In genomic region chr1:39727221-39727931, GRCh38 we compare ENCODE assay signal across 1 cellular context.
A peak's percentile ranks its signal among the peaks of the same experiment; 100 is the strongest.
TF ChIP-seq lines count a peak whose summit lies in the region.

No MANE protein-coding gene starts in this region.

TF ChIP-seq in GM12878, 131 proteins besides CTCF, POLR2A, EP300 and RAD21:
- no peak for TF ChIP-seq E2F4 (IDR thresholded peaks at IDR 0.05; ENCODE audit: low read depth, low read length)
- TF ChIP-seq, protein P1, sequence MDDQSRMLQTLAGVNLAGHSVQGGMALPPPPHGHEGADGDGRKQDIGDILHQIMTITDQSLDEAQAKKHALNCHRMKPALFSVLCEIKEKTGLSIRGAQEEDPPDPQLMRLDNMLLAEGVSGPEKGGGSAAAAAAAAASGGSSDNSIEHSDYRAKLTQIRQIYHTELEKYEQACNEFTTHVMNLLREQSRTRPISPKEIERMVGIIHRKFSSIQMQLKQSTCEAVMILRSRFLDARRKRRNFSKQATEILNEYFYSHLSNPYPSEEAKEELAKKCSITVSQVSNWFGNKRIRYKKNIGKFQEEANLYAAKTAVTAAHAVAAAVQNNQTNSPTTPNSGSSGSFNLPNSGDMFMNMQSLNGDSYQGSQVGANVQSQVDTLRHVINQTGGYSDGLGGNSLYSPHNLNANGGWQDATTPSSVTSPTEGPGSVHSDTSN (IDR thresholded peaks at IDR 0.05; ENCODE audit: insufficient replicate concordance, low read depth, low read length) = no peak
- no peak for TF ChIP-seq NKRF (conservative IDR thresholded peaks at IDR 0.05)
- no peak for TF ChIP-seq PML (IDR thresholded peaks at IDR 0.05; ENCODE audit: low read length)
- TF ChIP-seq, protein P2, sequence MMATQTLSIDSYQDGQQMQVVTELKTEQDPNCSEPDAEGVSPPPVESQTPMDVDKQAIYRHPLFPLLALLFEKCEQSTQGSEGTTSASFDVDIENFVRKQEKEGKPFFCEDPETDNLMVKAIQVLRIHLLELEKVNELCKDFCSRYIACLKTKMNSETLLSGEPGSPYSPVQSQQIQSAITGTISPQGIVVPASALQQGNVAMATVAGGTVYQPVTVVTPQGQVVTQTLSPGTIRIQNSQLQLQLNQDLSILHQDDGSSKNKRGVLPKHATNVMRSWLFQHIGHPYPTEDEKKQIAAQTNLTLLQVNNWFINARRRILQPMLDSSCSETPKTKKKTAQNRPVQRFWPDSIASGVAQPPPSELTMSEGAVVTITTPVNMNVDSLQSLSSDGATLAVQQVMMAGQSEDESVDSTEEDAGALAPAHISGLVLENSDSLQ (IDR thresholded peaks at IDR 0.05) = 0 out of 2 replicates have a peak, but pooled peaks have one; percentile 15
- peak; percentile 81 for TF ChIP-seq JUNB (IDR thresholded peaks at IDR 0.05)
- TF ChIP-seq, protein P3, sequence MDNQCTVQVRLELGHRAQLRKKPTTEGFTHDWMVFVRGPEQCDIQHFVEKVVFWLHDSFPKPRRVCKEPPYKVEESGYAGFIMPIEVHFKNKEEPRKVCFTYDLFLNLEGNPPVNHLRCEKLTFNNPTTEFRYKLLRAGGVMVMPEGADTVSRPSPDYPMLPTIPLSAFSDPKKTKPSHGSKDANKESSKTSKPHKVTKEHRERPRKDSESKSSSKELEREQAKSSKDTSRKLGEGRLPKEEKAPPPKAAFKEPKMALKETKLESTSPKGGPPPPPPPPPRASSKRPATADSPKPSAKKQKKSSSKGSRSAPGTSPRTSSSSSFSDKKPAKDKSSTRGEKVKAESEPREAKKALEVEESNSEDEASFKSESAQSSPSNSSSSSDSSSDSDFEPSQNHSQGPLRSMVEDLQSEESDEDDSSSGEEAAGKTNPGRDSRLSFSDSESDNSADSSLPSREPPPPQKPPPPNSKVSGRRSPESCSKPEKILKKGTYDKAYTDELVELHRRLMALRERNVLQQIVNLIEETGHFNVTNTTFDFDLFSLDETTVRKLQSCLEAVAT (IDR thresholded peaks at IDR 0.05) = no peak
- TF ChIP-seq PRDM15 (CRISPR knock-in tag; IDR thresholded peaks at IDR 0.05) = no peak
- no peak for TF ChIP-seq ZNF24 (IDR thresholded peaks at IDR 0.05)
- 0 out of 2 replicates have a peak, but pooled peaks have one; percentile 23 for TF ChIP-seq MEF2A (IDR thresholded peaks at IDR 0.05; ENCODE audit: insufficient read depth, low read depth, low read length)
- TF ChIP-seq ATF7 (IDR thresholded peaks at IDR 0.05; ENCODE audit: low read depth) = peak; percentile 56
- no peak for TF ChIP-seq POU2F2 (IDR thresholded peaks at IDR 0.05; ENCODE audit: borderline replicate concordance, low read depth, low read length)
- TF ChIP-seq CBX3 (IDR thresholded peaks at IDR 0.05; ENCODE audit: borderline replicate concordance, low read depth) = no peak
- TF ChIP-seq MTA2 (IDR thresholded peaks at IDR 0.05; ENCODE audit: low read depth) = peak; percentile 66; the same call in 1 of the 2 replicates
- TF ChIP-seq EGR1 (IDR thresholded peaks at IDR 0.05; ENCODE audit: borderline replicate concordance in 1 of 2, low read depth in 2 of 2, low read length in 2 of 2) = no peak
- no peak for TF ChIP-seq SMARCA5 (IDR thresholded peaks at IDR 0.05)
- peak; percentile 48 for TF ChIP-seq SKIL (IDR thresholded peaks at IDR 0.05; ENCODE audit: low read depth, poor library complexity, severe bottlenecking)
- 0 out of 2 replicates have a peak, but pooled peaks have one; percentile 20 for TF ChIP-seq BCL11A (IDR thresholded peaks at IDR 0.05; ENCODE audit: low read depth, low read length)
- TF ChIP-seq LARP7 (IDR thresholded peaks at IDR 0.05) = no peak
- TF ChIP-seq, protein P4, sequence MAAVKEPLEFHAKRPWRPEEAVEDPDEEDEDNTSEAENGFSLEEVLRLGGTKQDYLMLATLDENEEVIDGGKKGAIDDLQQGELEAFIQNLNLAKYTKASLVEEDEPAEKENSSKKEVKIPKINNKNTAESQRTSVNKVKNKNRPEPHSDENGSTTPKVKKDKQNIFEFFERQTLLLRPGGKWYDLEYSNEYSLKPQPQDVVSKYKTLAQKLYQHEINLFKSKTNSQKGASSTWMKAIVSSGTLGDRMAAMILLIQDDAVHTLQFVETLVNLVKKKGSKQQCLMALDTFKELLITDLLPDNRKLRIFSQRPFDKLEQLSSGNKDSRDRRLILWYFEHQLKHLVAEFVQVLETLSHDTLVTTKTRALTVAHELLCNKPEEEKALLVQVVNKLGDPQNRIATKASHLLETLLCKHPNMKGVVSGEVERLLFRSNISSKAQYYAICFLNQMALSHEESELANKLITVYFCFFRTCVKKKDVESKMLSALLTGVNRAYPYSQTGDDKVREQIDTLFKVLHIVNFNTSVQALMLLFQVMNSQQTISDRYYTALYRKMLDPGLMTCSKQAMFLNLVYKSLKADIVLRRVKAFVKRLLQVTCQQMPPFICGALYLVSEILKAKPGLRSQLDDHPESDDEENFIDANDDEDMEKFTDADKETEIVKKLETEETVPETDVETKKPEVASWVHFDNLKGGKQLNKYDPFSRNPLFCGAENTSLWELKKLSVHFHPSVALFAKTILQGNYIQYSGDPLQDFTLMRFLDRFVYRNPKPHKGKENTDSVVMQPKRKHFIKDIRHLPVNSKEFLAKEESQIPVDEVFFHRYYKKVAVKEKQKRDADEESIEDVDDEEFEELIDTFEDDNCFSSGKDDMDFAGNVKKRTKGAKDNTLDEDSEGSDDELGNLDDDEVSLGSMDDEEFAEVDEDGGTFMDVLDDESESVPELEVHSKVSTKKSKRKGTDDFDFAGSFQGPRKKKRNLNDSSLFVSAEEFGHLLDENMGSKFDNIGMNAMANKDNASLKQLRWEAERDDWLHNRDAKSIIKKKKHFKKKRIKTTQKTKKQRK (IDR thresholded peaks at IDR 0.05; ENCODE audit: low read depth, low read length) = no peak
- TF ChIP-seq JUND (IDR thresholded peaks at IDR 0.05; ENCODE audit: low read depth, low read length) = no peak
- peak; percentile 59 for TF ChIP-seq NFIC (IDR thresholded peaks at IDR 0.05; ENCODE audit: low read depth, low read length)
- no peak for TF ChIP-seq CHD2 (IDR thresholded peaks at IDR 0.05; ENCODE audit: borderline replicate concordance, low read depth, low read length)
- TF ChIP-seq, protein P5, sequence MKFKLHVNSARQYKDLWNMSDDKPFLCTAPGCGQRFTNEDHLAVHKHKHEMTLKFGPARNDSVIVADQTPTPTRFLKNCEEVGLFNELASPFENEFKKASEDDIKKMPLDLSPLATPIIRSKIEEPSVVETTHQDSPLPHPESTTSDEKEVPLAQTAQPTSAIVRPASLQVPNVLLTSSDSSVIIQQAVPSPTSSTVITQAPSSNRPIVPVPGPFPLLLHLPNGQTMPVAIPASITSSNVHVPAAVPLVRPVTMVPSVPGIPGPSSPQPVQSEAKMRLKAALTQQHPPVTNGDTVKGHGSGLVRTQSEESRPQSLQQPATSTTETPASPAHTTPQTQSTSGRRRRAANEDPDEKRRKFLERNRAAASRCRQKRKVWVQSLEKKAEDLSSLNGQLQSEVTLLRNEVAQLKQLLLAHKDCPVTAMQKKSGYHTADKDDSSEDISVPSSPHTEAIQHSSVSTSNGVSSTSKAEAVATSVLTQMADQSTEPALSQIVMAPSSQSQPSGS (IDR thresholded peaks at IDR 0.05; ENCODE audit: low read length) = 0 out of 2 replicates have a peak, but pooled peaks have one; percentile 37
- no peak for TF ChIP-seq ESRRA (IDR thresholded peaks at IDR 0.05; ENCODE audit: low read length)
- 0 out of 2 replicates have a peak, but pooled peaks have one; percentile 15 for TF ChIP-seq RELB (IDR thresholded peaks at IDR 0.05; ENCODE audit: low read depth)
- TF ChIP-seq GATAD2B (conservative IDR thresholded peaks at IDR 0.05; ENCODE audit: low read depth) = no peak
- TF ChIP-seq ZNF384 (IDR thresholded peaks at IDR 0.05; ENCODE audit: borderline replicate concordance, low read depth, low read length) = peak; percentile 48; the same call in 1 of the 2 replicates
- no peak for TF ChIP-seq SIX5 (IDR thresholded peaks at IDR 0.05; ENCODE audit: low read depth, low read length, severe bottlenecking)
- peak; percentile 81 for TF ChIP-seq MEF2B (IDR thresholded peaks at IDR 0.05; ENCODE audit: partially characterized antibody, poor library complexity, severe bottlenecking)
